25 cellular contexts compared by ENCODE assay signal in genomic region chr13:48487968-48488367, GRCh38.
"Had no signal": no experiment of that assay in that cellular context is flagged by ENCODE, and none has a peak within 500 bp of the region (broad histone marks: within the 10 kb centered on the region; RNA-seq: fewer than 3 reads in every experiment).

No MANE protein-coding gene starts in this region.

- H3K9me3 ChIP-seq: left lung, thoracic aorta had no signal

- H3K4me3 ChIP-seq: left lung, lung, thoracic aorta had no signal

- DNase-seq: activated B cell treated with CpG ODN at 0.5 μM for 24 hours; activated CD4-positive, alpha-beta memory T cell treated with anti-CD3 and anti-CD28 coated beads for 36 hours; activated CD4-positive, alpha-beta T cell treated with anti-CD3 and anti-CD28 coated beads for 36 hours; activated CD8-positive, alpha-beta memory T cell treated with anti-CD3 and anti-CD28 coated beads, Interleukin-2, amount 10 ng/mL, durations not matched to agents 7 days and 5 days; activated effector memory CD4-positive, alpha-beta T cell treated with anti-CD3 and anti-CD28 coated beads, Interleukin-2, amount 50 U/mL, for 16 hours; activated naive CD4-positive, alpha-beta T cell treated with anti-CD3 and anti-CD28 coated beads, Interleukin-2, amount 50 U/mL, for 16 hours; activated T-cell treated with anti-CD3 and anti-CD28 coated beads for 4 hours; aorta; caudate nucleus; effector memory CD4-positive, alpha-beta T cell; foreskin melanocyte; kidney; left lung; naive thymus-derived CD8-positive, alpha-beta T cell; stimulated activated CD4-positive, alpha-beta T cell treated with anti-CD3 and anti-CD28 coated beads, Interleukin-4, amount 100 ng/mL, for 24 hours; stimulated activated naive CD4-positive, alpha-beta T cell treated with Interleukin-2 at 50 U/mL for 16 hours; T-helper 9 cell had no signal

- H3K27ac Mint-ChIP-seq: activated B cell treated with CpG ODN at 0.5 μM for 24 hours; activated CD4-positive, alpha-beta memory T cell treated with anti-CD3 and anti-CD28 coated beads for 36 hours; activated CD4-positive, alpha-beta T cell treated with anti-CD3 and anti-CD28 coated beads for 36 hours; brain; progenitor cell of endocrine pancreas; type B pancreatic cell had no signal

- H3K27ac ChIP-seq: left lung, thoracic aorta had no signal

- H3K27me3 ChIP-seq: left lung had no signal

- H3K9me3 Mint-ChIP-seq: activated B cell treated with CpG ODN at 0.5 μM for 24 hours; activated CD4-positive, alpha-beta memory T cell treated with anti-CD3 and anti-CD28 coated beads for 36 hours; type B pancreatic cell had no signal

- ATAC-seq: activated CD4-positive, alpha-beta T cell treated with anti-CD3 and anti-CD28 coated beads for 36 hours; activated CD8-positive, alpha-beta memory T cell treated with anti-CD3 and anti-CD28 coated beads, Interleukin-2, amount 10 ng/mL, durations not matched to agents 7 days and 5 days; esophagus mucosa; left lung; naive thymus-derived CD8-positive, alpha-beta T cell had no signal

- H3K27me3 Mint-ChIP-seq: activated B cell treated with CpG ODN at 0.5 μM for 24 hours; activated CD4-positive, alpha-beta memory T cell treated with anti-CD3 and anti-CD28 coated beads for 36 hours; activated CD4-positive, alpha-beta T cell treated with anti-CD3 and anti-CD28 coated beads for 36 hours; activated CD8-positive, alpha-beta memory T cell treated with anti-CD3 and anti-CD28 coated beads, Interleukin-2, amount 10 ng/mL, durations not matched to agents 7 days and 5 days; brain; naive thymus-derived CD8-positive, alpha-beta T cell; progenitor cell of endocrine pancreas; type B pancreatic cell had no signal

- H3K4me1 Mint-ChIP-seq: brain had no signal

- FAIRE-seq: colon, endothelial cell of umbilical vein, kidney had no signal

- H3K4me3 Mint-ChIP-seq: activated B cell treated with CpG ODN at 0.5 μM for 24 hours; activated CD4-positive, alpha-beta memory T cell treated with anti-CD3 and anti-CD28 coated beads for 36 hours; activated CD4-positive, alpha-beta T cell treated with anti-CD3 and anti-CD28 coated beads for 36 hours; activated CD8-positive, alpha-beta memory T cell treated with anti-CD3 and anti-CD28 coated beads, Interleukin-2, amount 10 ng/mL, durations not matched to agents 7 days and 5 days; brain; type B pancreatic cell had no signal
